Comparison of ENCODE assay signal across 23 cellular contexts in genomic region chr14:32756173-32756572, GRCh38.
A peak's percentile ranks its signal among the peaks of the same experiment; 100 is the strongest.
DNase-seq lines count a peak whose midpoint lies in the region; ATAC-seq, FAIRE-seq and TF ChIP-seq lines count a peak whose summit lies in the region.
"Had no signal": no experiment of that assay in that cellular context is flagged by ENCODE, and none has a peak within 500 bp of the region (broad histone marks: within the 10 kb centered on the region; RNA-seq: fewer than 3 reads in every experiment).

No MANE protein-coding gene starts in this region.

- no peak for TF ChIP-seq EP300 in HepG2 (IDR thresholded peaks at IDR 0.05; ENCODE audit: low read depth in 2 of 2, low read length in 2 of 2)
- TF ChIP-seq EP300 in HepG2 (CRISPR knock-in tag; IDR thresholded peaks at IDR 0.05; ENCODE audit: borderline replicate concordance), result no peak

- H3K4me3 ChIP-seq in heart right ventricle, result no peak overlapping the region
- H3K4me3 ChIP-seq in HepG2 (replicated peaks in 1 of 3; ENCODE audit: insufficient read depth in 1 of 3, low read depth in 2 of 3, low read length in 3 of 3), result no peak overlapping the region
- H3K4me3 ChIP-seq in upper lobe of right lung, result no peak overlapping the region
- H3K4me3 ChIP-seq in CD4-positive, alpha-beta memory T cell (ENCODE audit: low read length in 2 of 2), result no peak overlapping the region
- H3K4me3 ChIP-seq: A549; BLaER1 treated with 17β-estradiol and CSF1 and Interleukin-3, amounts not matched to agents 10 nM and 100 nM; HAP-1 had no signal

- H3K4me1 ChIP-seq in heart right ventricle (peaks cover 0 to 9% (median 0%) of the 10 kb centered on the region in 9 donors), HepG2 (ENCODE audit: insufficient read depth, low read length) (no peaks in the 10 kb centered on the region), upper lobe of right lung (no peaks in the 10 kb centered on the region)
- H3K4me1 ChIP-seq in CD4-positive, alpha-beta memory T cell (ENCODE audit: insufficient read depth, low read length), result no peaks in the 10 kb centered on the region
- H3K4me1 ChIP-seq: A549; BE2C; BLaER1 treated with 17β-estradiol and CSF1 and Interleukin-3, amounts not matched to agents 10 nM and 100 nM; HAP-1 had no signal

- H2AFZ ChIP-seq in HepG2 (ENCODE audit: low read length), result no peak overlapping the region

- H3K9me3 Mint-ChIP-seq in activated CD8-positive, alpha-beta memory T cell treated with anti-CD3 and anti-CD28 coated beads, Interleukin-2, amount 10 ng/mL, durations not matched to agents 7 days and 5 days (ENCODE audit: low read depth), result peaks cover 10% of the 10 kb centered on the region
- H3K9me3 Mint-ChIP-seq in CD4-positive, alpha-beta memory T cell, result peaks cover 3 to 33% (median 19%) of the 10 kb centered on the region in 8 donors

- no peak overlapping the region for H3K27ac ChIP-seq in heart right ventricle
- H3K27ac ChIP-seq in HepG2 (ENCODE audit: extremely low read length, insufficient read depth, low read length), result no peak overlapping the region
- no peak overlapping the region for H3K27ac ChIP-seq in upper lobe of right lung
- H3K27ac ChIP-seq in CD4-positive, alpha-beta memory T cell (ENCODE audit: low read depth, low read length), result no peak overlapping the region
- H3K27ac ChIP-seq: A549; BLaER1 treated with 17β-estradiol and CSF1 and Interleukin-3, amounts not matched to agents 10 nM and 100 nM had no signal

- no peak overlapping the region for H3K27ac Mint-ChIP-seq in activated CD8-positive, alpha-beta memory T cell treated with anti-CD3 and anti-CD28 coated beads, Interleukin-2, amount 10 ng/mL, durations not matched to agents 7 days and 5 days
- H3K27ac Mint-ChIP-seq in CD4-positive, alpha-beta memory T cell, result no peak overlapping the region
- H3K27ac Mint-ChIP-seq: CD4-positive, alpha-beta T cell; HFFc6 had no signal

- WGBS in heart right ventricle, 2 donors, result 92 to 100% methylated on average over 1 of the region's 1 CpG
- 0% methylated on average over 1 of the region's 1 CpG for WGBS in HepG2 (ENCODE audit: low lambda C conversion rate)

- no peaks in the 10 kb centered on the region for H3K36me3 Mint-ChIP-seq in activated CD8-positive, alpha-beta memory T cell treated with anti-CD3 and anti-CD28 coated beads, Interleukin-2, amount 10 ng/mL, durations not matched to agents 7 days and 5 days
- peaks cover 0 to 7% of the 10 kb centered on the region in 2 donors for H3K36me3 Mint-ChIP-seq in CD4-positive, alpha-beta memory T cell
- H3K36me3 Mint-ChIP-seq: CD14-positive monocyte had no signal

- TF ChIP-seq CTCF in heart right ventricle (IDR thresholded peaks at IDR 0.05), result no peak
- TF ChIP-seq CTCF in HepG2 (CRISPR knock-in tag; IDR thresholded peaks at IDR 0.05), result no peak
- no peak for TF ChIP-seq CTCF in upper lobe of right lung (IDR thresholded peaks at IDR 0.05)

- no peak overlapping the region for H3K9ac ChIP-seq in HepG2 (ENCODE audit: insufficient read depth, low read depth, low read length)
- H3K9ac ChIP-seq: BLaER1 treated with 17β-estradiol and CSF1 and Interleukin-3, amounts not matched to agents 10 nM and 100 nM had no signal

- no peaks in the 10 kb centered on the region for H4K20me1 ChIP-seq in HepG2 (ENCODE audit: insufficient read depth, low read length)
- H4K20me1 ChIP-seq: BLaER1 treated with 17β-estradiol and CSF1 and Interleukin-3, amounts not matched to agents 10 nM and 100 nM had no signal

- no peak for DNase-seq in heart right ventricle
- DNase-seq in cardiac septum (ENCODE audit: low spot score), result no peak
- no peak for DNase-seq in HepG2 (ENCODE audit: low spot score)
- no peak for DNase-seq in upper lobe of right lung
- no peak for DNase-seq in activated CD8-positive, alpha-beta memory T cell treated with anti-CD3 and anti-CD28 coated beads, Interleukin-2, amount 10 ng/mL, durations not matched to agents 7 days and 5 days
- no peak for DNase-seq in CD4-positive, alpha-beta memory T cell
- DNase-seq: 8988T; ACHN; AML-193; BE2C; Calu3; CD4-positive, alpha-beta T cell; COR-L47; DND-41; GOT3; HFFc6 had no signal

- POLR2A ChIA-PET in HepG2 (lab: Yijun Ruan, JAX), result no interaction called here
- POLR2A ChIA-PET in CD4-positive, alpha-beta memory T cell (lab: Charles Lee; ENCODE audit: partially characterized antibody), result no interaction called here

- H3K9me3 ChIP-seq in heart right ventricle (peaks cover 0 to 29% (median 15%) of the 10 kb centered on the region in 11 donors), HepG2 (ENCODE audit: low read length) (peaks cover 98% of the 10 kb centered on the region), upper lobe of right lung (peaks cover 8% of the 10 kb centered on the region)
- H3K9me3 ChIP-seq in CD4-positive, alpha-beta memory T cell (ENCODE audit: control insufficient read depth in 1 of 2, low read length in 2 of 2), result no peaks in the 10 kb centered on the region
- H3K9me3 ChIP-seq: A549, BE2C, HAP-1 had no signal

- in situ Hi-C loops in HepG2 (cut with HindIII; ENCODE audit: extremely low pct_ligation_motif_present, low pct_unique_long_range_greater_than_20kb), result no loop called here

- ATAC-seq in heart right ventricle (peak in 6 of 8 donors; percentile 8 to 63 (median 26)), HepG2 (peak; percentile 28; the same call in 2 of the 3 replicates), upper lobe of right lung (peak; percentile 28)
- ATAC-seq in activated CD8-positive, alpha-beta memory T cell treated with anti-CD3 and anti-CD28 coated beads, Interleukin-2, amount 10 ng/mL, durations not matched to agents 7 days and 5 days, result no peak
- ATAC-seq: A549 had no signal

- TF ChIP-seq RAD21 in HepG2 (CRISPR knock-in tag; IDR thresholded peaks at IDR 0.05), result no peak

- CTCF ChIA-PET in HepG2 (lab: Yijun Ruan, JAX; ENCODE audit: low intra/inter-chr PET ratio, low total read pairs), result no interaction called here
- CTCF ChIA-PET in activated CD8-positive, alpha-beta memory T cell treated with anti-CD3 and anti-CD28 coated beads, Interleukin-2, amount 10 ng/mL, durations not matched to agents 7 days and 5 days (lab: Charles Lee), result no interaction called here
- CTCF ChIA-PET in CD4-positive, alpha-beta memory T cell (lab: Charles Lee; ENCODE audit: partially characterized antibody), result interaction anchor here (1.1 kb wide), 1 partner anchor 23 kb away, joined by 3 read pairs; no protein-coding TSS in a partner anchor

- no peaks in the 10 kb centered on the region for H3K36me3 ChIP-seq in heart right ventricle
- H3K36me3 ChIP-seq in HepG2 (replicated peaks in 1 of 2; ENCODE audit: control insufficient read depth in 1 of 2, insufficient read depth in 2 of 2, low read length in 2 of 2), result no peaks in the 10 kb centered on the region
- no peaks in the 10 kb centered on the region for H3K36me3 ChIP-seq in upper lobe of right lung
- no peaks in the 10 kb centered on the region for H3K36me3 ChIP-seq in CD4-positive, alpha-beta memory T cell (ENCODE audit: insufficient read depth, low read length)
- H3K36me3 ChIP-seq: BE2C; BLaER1 treated with 17β-estradiol and CSF1 and Interleukin-3, amounts not matched to agents 10 nM and 100 nM; HAP-1 had no signal

- H3K4me3 Mint-ChIP-seq in activated CD8-positive, alpha-beta memory T cell treated with anti-CD3 and anti-CD28 coated beads, Interleukin-2, amount 10 ng/mL, durations not matched to agents 7 days and 5 days, result no peak overlapping the region
- no peak overlapping the region for H3K4me3 Mint-ChIP-seq in CD4-positive, alpha-beta memory T cell
- H3K4me3 Mint-ChIP-seq: CD14-positive monocyte; CD4-positive, alpha-beta T cell; HFFc6 had no signal

- H3K27me3 ChIP-seq in heart right ventricle (no peaks in the 10 kb centered on the region), HepG2 (ENCODE audit: control insufficient read depth in 1 of 2, insufficient read depth in 2 of 2, low read length in 2 of 2) (no peaks in the 10 kb centered on the region), upper lobe of right lung (no peaks in the 10 kb centered on the region)
- H3K27me3 ChIP-seq in CD4-positive, alpha-beta memory T cell (ENCODE audit: insufficient read depth, low read length), result no peaks in the 10 kb centered on the region
- H3K27me3 ChIP-seq: BE2C; BLaER1 treated with 17β-estradiol and CSF1 and Interleukin-3, amounts not matched to agents 10 nM and 100 nM had no signal

- no peaks in the 10 kb centered on the region for H3K79me2 ChIP-seq in HepG2 (ENCODE audit: insufficient read depth, low read length)

- no peaks in the 10 kb centered on the region for H3K4me1 Mint-ChIP-seq in activated CD8-positive, alpha-beta memory T cell treated with anti-CD3 and anti-CD28 coated beads, Interleukin-2, amount 10 ng/mL, durations not matched to agents 7 days and 5 days
- H3K4me1 Mint-ChIP-seq in CD4-positive, alpha-beta memory T cell, result no peaks in the 10 kb centered on the region
- H3K4me1 Mint-ChIP-seq: CD14-positive monocyte had no signal

- no peak overlapping the region for H3K4me2 ChIP-seq in HepG2 (ENCODE audit: low read depth, low read length)
- H3K4me2 ChIP-seq: A549; BLaER1 treated with 17β-estradiol and CSF1 and Interleukin-3, amounts not matched to agents 10 nM and 100 nM had no signal

- no peak for TF ChIP-seq POLR2A in HepG2 (IDR thresholded peaks at IDR 0.05; ENCODE audit: insufficient read depth in 1 of 2, low read depth in 2 of 2, low read length in 2 of 2)

- H3K27me3 Mint-ChIP-seq in activated CD8-positive, alpha-beta memory T cell treated with anti-CD3 and anti-CD28 coated beads, Interleukin-2, amount 10 ng/mL, durations not matched to agents 7 days and 5 days, result no peaks in the 10 kb centered on the region
- no peaks in the 10 kb centered on the region for H3K27me3 Mint-ChIP-seq in CD4-positive, alpha-beta memory T cell
- H3K27me3 Mint-ChIP-seq: CD4-positive, alpha-beta T cell had no signal

- FAIRE-seq in HepG2 (lab: Jason Lieb, UNC), result no peak
- FAIRE-seq: A549, G401.6, GM12892, H54 had no signal

- intact Hi-C loops in heart right ventricle (cut with DNase I) (no loop called here), cardiac septum (cut with DNase I) (no loop called here), HepG2 (cut with micrococcal nuclease; ENCODE audit: unreplicated experiment) (no loop called here), upper lobe of right lung (cut with DNase I) (no loop called here)
- intact Hi-C loops in CD4-positive, alpha-beta memory T cell (cut with micrococcal nuclease), result no loop called here

- no TSS peak for BruUV-seq in HepG2 (replicated peaks; lab: Mats Ljungman, UMichigan)

TF ChIP-seq in HepG2, 621 proteins besides CTCF, POLR2A, EP300 and RAD21:
- TF ChIP-seq ZNF567 (CRISPR knock-in tag; IDR thresholded peaks at IDR 0.05; ENCODE audit: borderline replicate concordance), result 0 out of 2 replicates have a peak, but pooled peaks have one; percentile 9
- no peak for TF ChIP-seq TBL1XR1 (IDR thresholded peaks at IDR 0.05; ENCODE audit: borderline replicate concordance, low read length, partially characterized antibody)
- no peak for TF ChIP-seq ZNF430 (CRISPR knock-in tag; IDR thresholded peaks at IDR 0.05)
